ENCODE assay signal across 8 cellular contexts in the genomic region with DNA sequence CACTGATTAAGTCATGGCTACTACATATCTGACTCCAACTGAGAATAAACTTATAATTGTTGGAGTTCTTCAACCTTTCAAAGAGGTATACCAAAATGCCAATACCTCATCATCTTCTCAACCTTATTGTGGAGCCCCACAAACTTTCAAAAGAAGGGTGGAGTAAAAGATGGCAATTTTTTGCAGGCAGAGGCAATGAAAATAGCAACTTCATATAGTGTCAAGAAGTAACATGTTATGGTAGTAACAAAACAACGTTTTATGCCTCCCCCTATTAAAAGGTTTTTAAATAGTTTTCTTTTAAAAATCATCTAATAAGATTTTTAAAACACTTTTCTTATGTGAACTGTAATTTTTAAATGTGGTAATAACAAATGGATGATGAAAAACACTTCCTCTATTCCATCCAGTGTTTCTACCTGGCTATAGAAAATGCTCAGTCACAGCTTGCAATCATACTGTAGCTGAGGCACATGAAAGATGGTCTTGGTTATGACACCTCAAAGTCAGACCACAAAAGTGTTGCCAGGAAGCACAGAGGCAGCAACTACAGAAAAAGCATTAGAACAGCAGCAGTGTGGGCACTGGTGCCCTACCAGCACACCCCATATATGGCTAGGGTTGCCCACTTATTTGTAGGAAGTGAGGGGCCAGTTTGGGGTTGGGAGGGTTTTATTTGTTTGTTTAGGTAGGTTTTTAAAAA. TPM values are rescaled to one million over a fixed set of nuclear protein-coding genes. Genes with fewer than 3 reads are reported as not detected.
DNase-seq lines count a peak whose midpoint lies in the region; ATAC-seq and TF ChIP-seq lines count a peak whose summit lies in the region.

No MANE protein-coding gene starts in this region.

- DNase-seq in GF-D8 (lab: John Stamatoyannopoulos, UW) (peak; percentile 83), activated T-cell treated with anti-CD3 and anti-CD28 coated beads for 1 hour (ENCODE audit: low read depth) (peak; percentile 17), hippocampal formation (lab: John Stamatoyannopoulos, UW) (no peak), foreskin melanocyte (no peak), suprapubic skin (ENCODE audit: low spot score in 2 of 2) (no peak)
- peak; percentile 69 for DNase-seq in natural killer cell treated with Interleukin-12 subunit alpha and Interleukin-12 subunit beta and Interleukin-15 and Interleukin-18, amount 100 ng/mL, for 72 hours (ENCODE audit: low spot score)

- H3K27ac Mint-ChIP-seq in natural killer cell treated with Interleukin-12 subunit alpha and Interleukin-12 subunit beta and Interleukin-15 and Interleukin-18, amount 100 ng/mL, for 72 hours, result peak overlapping the region; percentile 76 to 82

- H3K4me3 ChIP-seq in suprapubic skin, result no peak overlapping the region

- H3K4me1 ChIP-seq in suprapubic skin, result peaks cover 39% of the 10 kb centered on the region

- ATAC-seq in GM21367 (IDR thresholded peaks at IDR 0.05; ENCODE audit: unreplicated experiment), result peak; percentile 98
- ATAC-seq in HG03558 (IDR thresholded peaks at IDR 0.05; ENCODE audit: extremely low read depth, unreplicated experiment), result peak; percentile 99
- ATAC-seq in natural killer cell treated with Interleukin-12 subunit alpha and Interleukin-12 subunit beta and Interleukin-15 and Interleukin-18, amount 100 ng/mL, for 72 hours, result peak; percentile 89 to 99

- no peak for TF ChIP-seq POLR2A in suprapubic skin (IDR thresholded peaks at IDR 0.05)

- no peak for TF ChIP-seq EP300 in suprapubic skin (IDR thresholded peaks at IDR 0.05)

- peak overlapping the region; percentile 69 for H3K4me3 Mint-ChIP-seq in natural killer cell treated with Interleukin-12 subunit alpha and Interleukin-12 subunit beta and Interleukin-15 and Interleukin-18, amount 100 ng/mL, for 72 hours

- TF ChIP-seq CTCF in suprapubic skin (IDR thresholded peaks at IDR 0.05), result no peak

- no peaks in the 10 kb centered on the region for H3K27me3 ChIP-seq in suprapubic skin

- H3K27ac ChIP-seq in suprapubic skin, result no peak overlapping the region

- H3K9me3 Mint-ChIP-seq in natural killer cell treated with Interleukin-12 subunit alpha and Interleukin-12 subunit beta and Interleukin-15 and Interleukin-18, amount 100 ng/mL, for 72 hours, result no peaks in the 10 kb centered on the region

- H3K36me3 Mint-ChIP-seq in natural killer cell treated with Interleukin-12 subunit alpha and Interleukin-12 subunit beta and Interleukin-15 and Interleukin-18, amount 100 ng/mL, for 72 hours, result no peaks in the 10 kb centered on the region

- H3K36me3 ChIP-seq in suprapubic skin, result no peaks in the 10 kb centered on the region

- no peaks in the 10 kb centered on the region for H3K27me3 Mint-ChIP-seq in natural killer cell treated with Interleukin-12 subunit alpha and Interleukin-12 subunit beta and Interleukin-15 and Interleukin-18, amount 100 ng/mL, for 72 hours

- no peaks in the 10 kb centered on the region for H3K9me3 ChIP-seq in suprapubic skin

- 16% methylated on average over 1 of the region's 1 CpG for WGBS in suprapubic skin

- H3K4me1 Mint-ChIP-seq in natural killer cell treated with Interleukin-12 subunit alpha and Interleukin-12 subunit beta and Interleukin-15 and Interleukin-18, amount 100 ng/mL, for 72 hours (ENCODE audit: low read depth in 2 of 2), result peaks cover 34 to 55% of the 10 kb centered on the region in 2 donors

RNA-seq across cellular contexts. Expression of a gene that starts 7.0 kb away (rescaled TPM):
- total RNA-seq in natural killer cell treated with Interleukin-12 subunit alpha and Interleukin-12 subunit beta and Interleukin-15 and Interleukin-18, amount 100 ng/mL, for 72 hours, result 100 to 1,000 TPM; 112 to 131 TPM
- 10 to 100 TPM; 39.0 to 88.6 (median 47.5) TPM for total RNA-seq in suprapubic skin

Comparison
In these comparisons a context has a peak if more than half of its experiments do, and no peak if none do; other contexts are left out.
1. DNase-seq: peak in GF-D8 (single experiment), activated T-cell treated with anti-CD3 and anti-CD28 coated beads for 1 hour (single experiment) and natural killer cell treated with Interleukin-12 subunit alpha and Interleukin-12 subunit beta and Interleukin-15 and Interleukin-18, amount 100 ng/mL, for 72 hours (single experiment); none in hippocampal formation (0 of 2), foreskin melanocyte (single experiment) and suprapubic skin (0 of 2).
2. Peak in every context shown above with its lines, with median percentiles within 50 percentile points of each other: ATAC-seq.